In the genomic region with DNA sequence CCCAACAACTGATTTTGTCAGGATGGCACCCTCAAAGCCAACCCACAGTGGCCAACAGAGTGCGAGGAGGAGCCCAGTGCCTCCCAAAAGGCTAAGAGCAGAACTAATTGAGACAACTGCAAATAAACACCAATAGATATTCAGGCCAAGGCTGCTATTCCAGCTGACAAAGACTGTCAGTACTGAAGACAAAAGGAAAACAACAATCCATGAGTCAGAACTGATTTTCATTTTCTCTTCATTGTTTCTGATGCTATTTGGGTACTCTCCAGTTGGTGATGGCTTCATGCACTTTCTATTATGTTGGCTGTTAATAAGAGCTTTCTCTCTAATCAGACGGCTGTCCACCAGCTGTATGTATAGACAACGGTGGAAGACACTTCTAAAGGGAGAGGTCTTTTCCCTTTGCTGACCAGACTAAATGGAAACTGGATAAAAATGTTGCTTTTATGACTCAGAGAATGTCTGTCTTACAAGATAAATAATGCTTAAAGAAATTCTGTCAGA, we compare ENCODE assay signal across 11 cellular contexts.
DNase-seq lines count a peak whose midpoint lies in the region; ATAC-seq, FAIRE-seq and TF ChIP-seq lines count a peak whose summit lies in the region.
"Had no signal": no experiment of that assay in that cellular context is flagged by ENCODE, and none has a peak within 500 bp of the region (broad histone marks: within the 10 kb centered on the region; RNA-seq: fewer than 3 reads in every experiment).

No MANE protein-coding gene starts in this region.

- H3K4me3 ChIP-seq in fibroblast of lung (replicated peaks in 1 of 4; ENCODE audit: control extremely low read depth in 1 of 4, insufficient read depth in 1 of 4, low read depth in 3 of 4, low read length in 4 of 4) (no peak overlapping the region), kidney (ENCODE audit: low read length in 2 of 2) (no peak overlapping the region)
- H3K4me3 ChIP-seq: cardiac muscle cell, GM23338 had no signal

- no peaks in the 10 kb centered on the region for H3K79me2 ChIP-seq in fibroblast of lung (ENCODE audit: control insufficient read depth, insufficient read depth, low read length)

- no peak overlapping the region for H3K4me2 ChIP-seq in fibroblast of lung (ENCODE audit: extremely low read depth, insufficient read depth, low read length)
- H3K4me2 ChIP-seq: GM23338 had no signal

- no peaks in the 10 kb centered on the region for H3K4me1 ChIP-seq in fibroblast of lung (ENCODE audit: control insufficient read depth, extremely low read depth, insufficient read depth, low read length)
- H3K4me1 ChIP-seq in kidney (ENCODE audit: control insufficient read depth in 1 of 2, insufficient read depth in 1 of 2, low read depth in 1 of 2, low read length in 2 of 2), result peaks cover 2 to 14% of the 10 kb centered on the region in 2 donors

- no peaks in the 10 kb centered on the region for H3K27me3 ChIP-seq in fibroblast of lung (ENCODE audit: control insufficient read depth, insufficient read depth, low read length)
- H3K27me3 ChIP-seq: cardiac muscle cell had no signal

- peak; percentile 66 for FAIRE-seq in GM19239 (lab: Jason Lieb, UNC)
- FAIRE-seq in kidney (lab: Jason Lieb, UNC), result no peak

- H3K9ac ChIP-seq in fibroblast of lung (ENCODE audit: insufficient read depth, low read length), result no peak overlapping the region
- no peak overlapping the region for H3K9ac ChIP-seq in kidney (ENCODE audit: low read length in 2 of 2)

- ATAC-seq in GM18502 (IDR thresholded peaks at IDR 0.05; ENCODE audit: poor library complexity, unreplicated experiment), result no peak
- ATAC-seq: GM23338; stimulated activated naive B cell treated with anti-CD40 and anti-IgM and Interleukin-4, amounts not matched to agents 10 μg/mL and 1 μg/mL and 100 μg/mL, for 72 hours had no signal

- intact Hi-C loops in kidney (cut with DNase I), result no loop called here

- H3K27ac ChIP-seq in fibroblast of lung (ENCODE audit: insufficient read depth, low read length), result no peak overlapping the region
- H3K27ac ChIP-seq in kidney (ENCODE audit: low read depth in 2 of 2, low read length in 2 of 2), result no peak overlapping the region
- H3K27ac ChIP-seq: cardiac muscle cell had no signal

- TF ChIP-seq CTCF in fibroblast of lung (conservative IDR thresholded peaks at IDR 0.05 in 1 of 2, IDR thresholded peaks at IDR 0.05 in 1 of 2; ENCODE audit: low read depth in 1 of 2, low read length in 2 of 2) (no peak), kidney (IDR thresholded peaks at IDR 0.05; ENCODE audit: borderline replicate concordance, extremely low read depth, insufficient read depth) (no peak)

- H2AFZ ChIP-seq in fibroblast of lung (ENCODE audit: low read length), result no peak overlapping the region
- H2AFZ ChIP-seq: GM23338 had no signal

- H3K36me3 ChIP-seq in fibroblast of lung (ENCODE audit: control insufficient read depth, insufficient read depth, low read length) (no peaks in the 10 kb centered on the region), kidney (ENCODE audit: control insufficient read depth in 1 of 2, insufficient read depth in 2 of 2, low read length in 2 of 2) (no peaks in the 10 kb centered on the region)
- H3K36me3 ChIP-seq: cardiac muscle cell had no signal

- H4K20me1 ChIP-seq in fibroblast of lung (ENCODE audit: control insufficient read depth, extremely low read depth, insufficient read depth, low read length), result no peaks in the 10 kb centered on the region

- H3K9me3 ChIP-seq in fibroblast of lung (ENCODE audit: control insufficient read depth, insufficient read depth, low read depth, low read length), result no peaks in the 10 kb centered on the region
- H3K9me3 ChIP-seq in kidney (ENCODE audit: control insufficient read depth in 1 of 2, low read length in 2 of 2), result no peaks in the 10 kb centered on the region

- DNase-seq in GM19239 (ENCODE audit: insufficient read length, low spot score) (no peak), OCI-M2 (lab: John Stamatoyannopoulos, UW; ENCODE audit: unreplicated experiment) (peak; percentile 7), fibroblast of lung (ENCODE audit: low read depth in 2 of 2) (peak; percentile 55 to 72), pulmonary artery endothelial cell (ENCODE audit: low read depth, low spot score) (peak; percentile 43), CD1c-positive myeloid dendritic cell (ENCODE audit: extremely low spot score) (no peak), kidney (no peak), NCI-H524 treated with DMSO at 0.1 percent for 48 hours (lab: John Stamatoyannopoulos, UW) (no peak)
- DNase-seq: stimulated activated naive B cell treated with anti-CD40 and anti-IgM and Interleukin-4, amounts not matched to agents 10 μg/mL and 1 μg/mL and 100 μg/mL, for 72 hours had no signal

Comparison
In these comparisons a context has a peak if more than half of its experiments do, and no peak if none do; other contexts are left out.
1. DNase-seq: peak in OCI-M2 (single experiment), fibroblast of lung (2 of 2) and pulmonary artery endothelial cell (single experiment); none in GM19239 (single experiment), CD1c-positive myeloid dendritic cell (single experiment), kidney (single experiment) and NCI-H524 treated with DMSO at 0.1 percent for 48 hours (single experiment).